In genomic region chr13:48303331-48304131, GRCh38 we compare ENCODE assay signal across 1 cellular context.
TF ChIP-seq lines count a peak whose summit lies in the region.

RB1 (plus strand) TSS chr13:48303751; CDS start chr13:48303913, 162 bp downstream.

TF ChIP-seq in HepG2, 621 proteins besides CTCF, POLR2A, EP300 and RAD21 (continued from another document and continues in another):
- no peak for TF ChIP-seq ZNF280D (CRISPR knock-in tag; IDR thresholded peaks at IDR 0.05)
- TF ChIP-seq, protein P1, sequence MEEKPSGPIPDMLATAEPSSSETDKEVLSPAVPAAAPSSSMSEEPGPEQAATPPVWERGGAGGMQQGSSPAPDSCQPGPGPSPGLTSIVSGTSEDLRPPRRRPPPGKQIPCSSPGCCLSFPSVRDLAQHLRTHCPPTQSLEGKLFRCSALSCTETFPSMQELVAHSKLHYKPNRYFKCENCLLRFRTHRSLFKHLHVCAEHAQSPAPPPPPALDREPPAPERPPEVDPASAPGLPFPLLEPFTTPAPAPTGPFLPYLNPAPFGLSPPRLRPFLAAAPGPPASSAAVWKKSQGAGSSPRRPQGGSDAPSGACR (CRISPR knock-in tag; IDR thresholded peaks at IDR 0.05): no peak
- TF ChIP-seq ZNF879 (CRISPR knock-in tag; IDR thresholded peaks at IDR 0.05): no peak
- no peak for TF ChIP-seq U2AF2 (IDR thresholded peaks at IDR 0.05; ENCODE audit: low read depth, low read length)
- TF ChIP-seq HHEX (CRISPR knock-in tag; IDR thresholded peaks at IDR 0.05): no peak
- TF ChIP-seq MTERF4 (CRISPR knock-in tag; IDR thresholded peaks at IDR 0.05): no peak
- TF ChIP-seq PHB2 (IDR thresholded peaks at IDR 0.05; ENCODE audit: partially characterized antibody): no peak
- 0 out of 2 replicates have a peak, but pooled peaks have one; percentile 11 for TF ChIP-seq ZNF143 (CRISPR knock-in tag; IDR thresholded peaks at IDR 0.05)
- TF ChIP-seq ZNF576 (CRISPR knock-in tag; IDR thresholded peaks at IDR 0.05): no peak
- peak; percentile 3; the same call in 1 of the 2 replicates for TF ChIP-seq MEF2D (CRISPR knock-in tag; IDR thresholded peaks at IDR 0.05)
- no peak for TF ChIP-seq KLF16 (CRISPR knock-in tag; IDR thresholded peaks at IDR 0.05)
- no peak for TF ChIP-seq ZNF230 (CRISPR knock-in tag; IDR thresholded peaks at IDR 0.05)
- no peak for TF ChIP-seq NFE2L2 (IDR thresholded peaks at IDR 0.05; ENCODE audit: low read length)
- TF ChIP-seq ISX (CRISPR knock-in tag; conservative IDR thresholded peaks at IDR 0.05): no peak
- TF ChIP-seq ZMAT3 (CRISPR knock-in tag; conservative IDR thresholded peaks at IDR 0.05): peak; percentile 82; the same call in 1 of the 2 replicates
- TF ChIP-seq, protein P2, sequence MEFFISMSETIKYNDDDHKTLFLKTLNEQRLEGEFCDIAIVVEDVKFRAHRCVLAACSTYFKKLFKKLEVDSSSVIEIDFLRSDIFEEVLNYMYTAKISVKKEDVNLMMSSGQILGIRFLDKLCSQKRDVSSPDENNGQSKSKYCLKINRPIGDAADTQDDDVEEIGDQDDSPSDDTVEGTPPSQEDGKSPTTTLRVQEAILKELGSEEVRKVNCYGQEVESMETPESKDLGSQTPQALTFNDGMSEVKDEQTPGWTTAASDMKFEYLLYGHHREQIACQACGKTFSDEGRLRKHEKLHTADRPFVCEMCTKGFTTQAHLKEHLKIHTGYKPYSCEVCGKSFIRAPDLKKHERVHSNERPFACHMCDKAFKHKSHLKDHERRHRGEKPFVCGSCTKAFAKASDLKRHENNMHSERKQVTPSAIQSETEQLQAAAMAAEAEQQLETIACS (CRISPR knock-in tag; IDR thresholded peaks at IDR 0.05): peak; percentile 66
- no peak for TF ChIP-seq HMG20A (CRISPR knock-in tag; IDR thresholded peaks at IDR 0.05; ENCODE audit: borderline replicate concordance)
- no peak for TF ChIP-seq RFX1 (IDR thresholded peaks at IDR 0.05)
- no peak for TF ChIP-seq ESRRA (CRISPR knock-in tag; IDR thresholded peaks at IDR 0.05; ENCODE audit: low read depth)
- no peak for TF ChIP-seq NR2F1 (CRISPR knock-in tag; IDR thresholded peaks at IDR 0.05)
- no peak for TF ChIP-seq MED8 (CRISPR knock-in tag; IDR thresholded peaks at IDR 0.05; ENCODE audit: insufficient replicate concordance)
- no peak for TF ChIP-seq ZNF280B (CRISPR knock-in tag; IDR thresholded peaks at IDR 0.05; ENCODE audit: borderline replicate concordance)
- peak; percentile 26 for TF ChIP-seq MXD1 (CRISPR knock-in tag; IDR thresholded peaks at IDR 0.05)
- no peak for TF ChIP-seq ZFP36 (IDR thresholded peaks at IDR 0.05; ENCODE audit: borderline replicate concordance, low read depth, low read length, partially characterized antibody)
- TF ChIP-seq ZNF20 (CRISPR knock-in tag; IDR thresholded peaks at IDR 0.05): no peak
- TF ChIP-seq TBP (CRISPR knock-in tag; IDR thresholded peaks at IDR 0.05): no peak
- peak; percentile 72 for TF ChIP-seq ZNF605 (CRISPR knock-in tag; IDR thresholded peaks at IDR 0.05)
- TF ChIP-seq PAF1 (CRISPR knock-in tag; IDR thresholded peaks at IDR 0.05): no peak
- 0 out of 2 replicates have a peak, but pooled peaks have one; percentile 18 for TF ChIP-seq ZFP90 (CRISPR knock-in tag; IDR thresholded peaks at IDR 0.05; ENCODE audit: borderline replicate concordance)
- TF ChIP-seq ZNF275 (CRISPR knock-in tag; IDR thresholded peaks at IDR 0.05; ENCODE audit: borderline replicate concordance): no peak
- TF ChIP-seq KDM6A (CRISPR knock-in tag; IDR thresholded peaks at IDR 0.05; ENCODE audit: low read depth): no peak
- TF ChIP-seq, protein P3, sequence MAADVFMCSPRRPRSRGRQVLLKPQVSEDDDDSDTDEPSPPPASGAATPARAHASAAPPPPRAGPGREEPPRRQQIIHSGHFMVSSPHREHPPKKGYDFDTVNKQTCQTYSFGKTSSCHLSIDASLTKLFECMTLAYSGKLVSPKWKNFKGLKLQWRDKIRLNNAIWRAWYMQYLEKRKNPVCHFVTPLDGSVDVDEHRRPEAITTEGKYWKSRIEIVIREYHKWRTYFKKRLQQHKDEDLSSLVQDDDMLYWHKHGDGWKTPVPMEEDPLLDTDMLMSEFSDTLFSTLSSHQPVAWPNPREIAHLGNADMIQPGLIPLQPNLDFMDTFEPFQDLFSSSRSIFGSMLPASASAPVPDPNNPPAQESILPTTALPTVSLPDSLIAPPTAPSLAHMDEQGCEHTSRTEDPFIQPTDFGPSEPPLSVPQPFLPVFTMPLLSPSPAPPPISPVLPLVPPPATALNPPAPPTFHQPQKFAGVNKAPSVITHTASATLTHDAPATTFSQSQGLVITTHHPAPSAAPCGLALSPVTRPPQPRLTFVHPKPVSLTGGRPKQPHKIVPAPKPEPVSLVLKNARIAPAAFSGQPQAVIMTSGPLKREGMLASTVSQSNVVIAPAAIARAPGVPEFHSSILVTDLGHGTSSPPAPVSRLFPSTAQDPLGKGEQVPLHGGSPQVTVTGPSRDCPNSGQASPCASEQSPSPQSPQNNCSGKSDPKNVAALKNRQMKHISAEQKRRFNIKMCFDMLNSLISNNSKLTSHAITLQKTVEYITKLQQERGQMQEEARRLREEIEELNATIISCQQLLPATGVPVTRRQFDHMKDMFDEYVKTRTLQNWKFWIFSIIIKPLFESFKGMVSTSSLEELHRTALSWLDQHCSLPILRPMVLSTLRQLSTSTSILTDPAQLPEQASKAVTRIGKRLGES (CRISPR knock-in tag; IDR thresholded peaks at IDR 0.05; ENCODE audit: borderline replicate concordance): no peak
- no peak for TF ChIP-seq ZNF256 (CRISPR knock-in tag; conservative IDR thresholded peaks at IDR 0.05)
- TF ChIP-seq ZNF234 (CRISPR knock-in tag; conservative IDR thresholded peaks at IDR 0.05): peak; percentile 71; the same call in 1 of the 2 replicates
- no peak for TF ChIP-seq NFE2L1 (CRISPR knock-in tag; IDR thresholded peaks at IDR 0.05; ENCODE audit: borderline replicate concordance)
- no peak for TF ChIP-seq ZNF317 (CRISPR knock-in tag; IDR thresholded peaks at IDR 0.05)
- no peak for TF ChIP-seq DDIT3 (CRISPR knock-in tag; IDR thresholded peaks at IDR 0.05)
- TF ChIP-seq MYNN (CRISPR knock-in tag; IDR thresholded peaks at IDR 0.05; ENCODE audit: low read depth): no peak
- no peak for TF ChIP-seq TRIM22 (IDR thresholded peaks at IDR 0.05)
- no peak for TF ChIP-seq HOXA7 (CRISPR knock-in tag; IDR thresholded peaks at IDR 0.05)
- TF ChIP-seq FOSL1 (CRISPR knock-in tag; IDR thresholded peaks at IDR 0.05; ENCODE audit: borderline replicate concordance): no peak
- TF ChIP-seq GZF1 (CRISPR knock-in tag; IDR thresholded peaks at IDR 0.05): no peak
- TF ChIP-seq NCOA5 (CRISPR knock-in tag; IDR thresholded peaks at IDR 0.05): no peak
- TF ChIP-seq, protein P4, sequence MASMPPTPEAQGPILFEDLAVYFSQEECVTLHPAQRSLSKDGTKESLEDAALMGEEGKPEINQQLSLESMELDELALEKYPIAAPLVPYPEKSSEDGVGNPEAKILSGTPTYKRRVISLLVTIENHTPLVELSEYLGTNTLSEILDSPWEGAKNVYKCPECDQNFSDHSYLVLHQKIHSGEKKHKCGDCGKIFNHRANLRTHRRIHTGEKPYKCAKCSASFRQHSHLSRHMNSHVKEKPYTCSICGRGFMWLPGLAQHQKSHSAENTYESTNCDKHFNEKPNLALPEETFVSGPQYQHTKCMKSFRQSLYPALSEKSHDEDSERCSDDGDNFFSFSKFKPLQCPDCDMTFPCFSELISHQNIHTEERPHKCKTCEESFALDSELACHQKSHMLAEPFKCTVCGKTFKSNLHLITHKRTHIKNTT (CRISPR knock-in tag; IDR thresholded peaks at IDR 0.05): no peak
- TF ChIP-seq PAWR (CRISPR knock-in tag; IDR thresholded peaks at IDR 0.05; ENCODE audit: borderline replicate concordance): no peak
- peak; percentile 84 for TF ChIP-seq ZNF501 (CRISPR knock-in tag; IDR thresholded peaks at IDR 0.05)
- peak; percentile 88 for TF ChIP-seq HOXA3 (CRISPR knock-in tag; IDR thresholded peaks at IDR 0.05)
- TF ChIP-seq RAD51 (IDR thresholded peaks at IDR 0.05; ENCODE audit: borderline replicate concordance): no peak
- no peak for TF ChIP-seq MAF1 (CRISPR knock-in tag; IDR thresholded peaks at IDR 0.05; ENCODE audit: borderline replicate concordance)
